17 cellular contexts compared by ENCODE assay signal in the genomic region with DNA sequence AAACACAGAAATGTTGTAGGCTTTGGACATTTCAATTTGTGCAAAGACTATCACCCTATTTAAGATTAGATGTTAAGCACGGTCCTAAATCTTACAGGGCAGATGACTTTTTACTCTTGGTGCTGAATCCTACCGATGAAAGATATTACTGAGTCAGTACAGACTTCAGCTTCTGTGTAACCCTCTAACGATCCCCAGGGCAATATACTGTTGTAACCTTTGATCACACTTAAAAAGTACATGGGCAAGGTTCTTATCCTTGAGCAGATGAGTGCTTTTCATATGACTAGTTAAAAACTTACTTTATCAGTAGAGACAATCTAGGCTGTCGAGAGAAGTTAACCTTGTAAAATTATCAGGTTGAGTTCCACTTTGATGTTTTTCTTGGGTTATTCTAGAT. TPM values are rescaled to one million over a fixed set of nuclear protein-coding genes. Genes with fewer than 3 reads are reported as not detected.
DNase-seq lines count a peak whose midpoint lies in the region; ATAC-seq and TF ChIP-seq lines count a peak whose summit lies in the region.
"Had no signal": no experiment of that assay in that cellular context is flagged by ENCODE, and none has a peak within 500 bp of the region (broad histone marks: within the 10 kb centered on the region; RNA-seq: fewer than 3 reads in every experiment).

No MANE protein-coding gene starts in this region.

- H3K9me3 ChIP-seq in mesenchymal stem cell (ENCODE audit: control insufficient read depth, low read length) (no peaks in the 10 kb centered on the region), tibial artery (no peaks in the 10 kb centered on the region)
- H3K9me3 ChIP-seq: BE2C, HAP-1 had no signal

- no peak overlapping the region for H3K4me3 ChIP-seq in choroid plexus epithelial cell (ENCODE audit: low read depth, low read length)
- H3K4me3 ChIP-seq in fibroblast of mammary gland (ENCODE audit: control insufficient read depth, low read depth, low read length): no peak overlapping the region
- H3K4me3 ChIP-seq in mesenchymal stem cell (ENCODE audit: insufficient read depth in 1 of 2, low read depth in 1 of 2, low read length in 2 of 2): no peak overlapping the region
- no peak overlapping the region for H3K4me3 ChIP-seq in tibial artery
- H3K4me3 ChIP-seq: HAP-1 had no signal

- H3K4me3 Mint-ChIP-seq in activated naive CD4-positive, alpha-beta T cell treated with anti-CD3 and anti-CD28 coated beads for 36 hours: no peak overlapping the region
- H3K4me3 Mint-ChIP-seq: CD4-positive, alpha-beta T cell had no signal

- H3K9me3 Mint-ChIP-seq in activated naive CD4-positive, alpha-beta T cell treated with anti-CD3 and anti-CD28 coated beads for 36 hours: peaks cover 2% of the 10 kb centered on the region

- H3K14ac ChIP-seq in mesenchymal stem cell (ENCODE audit: low read length in 2 of 2): no peak overlapping the region

- no peak overlapping the region for H2BK5ac ChIP-seq in mesenchymal stem cell (ENCODE audit: low read depth, low read length, poor library complexity, severe bottlenecking)

- DNase-seq in choroid plexus epithelial cell (ENCODE audit: low read depth) (peak; percentile 13), fibroblast of mammary gland (ENCODE audit: low read depth) (peak; percentile 24), mesenchymal stem cell (no peak), tibial artery (no peak), AML-193 (lab: John Stamatoyannopoulos, UW) (no peak)
- DNase-seq in activated naive CD4-positive, alpha-beta T cell treated with anti-CD3 and anti-CD28 coated beads for 36 hours: no peak
- DNase-seq: BE2C; Calu3; CD4-positive, alpha-beta T cell; DMS53; NCI-H187; NCI-H446; NCI-H748 treated with DMSO at 0.1 percent for 48 hours; PC-3 had no signal

- no peak overlapping the region for H2AK5ac ChIP-seq in mesenchymal stem cell (ENCODE audit: low read length, severe bottlenecking)

- H2BK120ac ChIP-seq in mesenchymal stem cell (ENCODE audit: low read depth, low read length): peak overlapping the region; percentile 34

- no peak for ATAC-seq in GM18861 (IDR thresholded peaks at IDR 0.05; ENCODE audit: unreplicated experiment)
- ATAC-seq: PC-3 had no signal

- H3K36me3 Mint-ChIP-seq in activated naive CD4-positive, alpha-beta T cell treated with anti-CD3 and anti-CD28 coated beads for 36 hours (ENCODE audit: low read depth): no peaks in the 10 kb centered on the region

- no peak overlapping the region for H2BK12ac ChIP-seq in mesenchymal stem cell (ENCODE audit: low read length in 2 of 2)

- no peak overlapping the region for H4K8ac ChIP-seq in mesenchymal stem cell (ENCODE audit: low read length)

- H3K4me2 ChIP-seq in mesenchymal stem cell (ENCODE audit: low read length, poor library complexity, severe bottlenecking): no peak overlapping the region

- intact Hi-C loops in tibial artery (cut with DNase I; ENCODE audit: low total_unique reads): no loop called here
- intact Hi-C loops in activated naive CD4-positive, alpha-beta T cell treated with anti-CD3 and anti-CD28 coated beads for 36 hours (cut with micrococcal nuclease): no loop called here

- peaks cover 2% of the 10 kb centered on the region for H3K79me1 ChIP-seq in mesenchymal stem cell (replicated peaks; ENCODE audit: low read length, poor library complexity, severe bottlenecking)

- H3K36me3 ChIP-seq in mesenchymal stem cell (ENCODE audit: control insufficient read depth in 1 of 2, insufficient read depth in 2 of 2, low read depth in 1 of 2, low read length in 2 of 2): no peaks in the 10 kb centered on the region
- H3K36me3 ChIP-seq in tibial artery: no peaks in the 10 kb centered on the region
- H3K36me3 ChIP-seq: BE2C, HAP-1 had no signal

- H3K4me1 Mint-ChIP-seq in activated naive CD4-positive, alpha-beta T cell treated with anti-CD3 and anti-CD28 coated beads for 36 hours (ENCODE audit: low read depth): no peaks in the 10 kb centered on the region

- WGBS in mesenchymal stem cell: 81% methylated on average over 4 of the region's 4 CpGs

- no peak overlapping the region for H2BK15ac ChIP-seq in mesenchymal stem cell (ENCODE audit: low read depth, poor library complexity, severe bottlenecking)

- no peaks in the 10 kb centered on the region for H3K27me3 ChIP-seq in mesenchymal stem cell (ENCODE audit: control insufficient read depth in 1 of 2, insufficient read depth in 1 of 2, low read length in 2 of 2)
- no peaks in the 10 kb centered on the region for H3K27me3 ChIP-seq in tibial artery
- H3K27me3 ChIP-seq: BE2C had no signal

- no peak overlapping the region for H3K9ac ChIP-seq in mesenchymal stem cell (ENCODE audit: low read length)

- H3K4ac ChIP-seq in mesenchymal stem cell (ENCODE audit: low read depth in 1 of 2, low read length in 2 of 2): no peak overlapping the region

- H3K27me3 Mint-ChIP-seq in activated naive CD4-positive, alpha-beta T cell treated with anti-CD3 and anti-CD28 coated beads for 36 hours (ENCODE audit: low read depth): no peaks in the 10 kb centered on the region
- H3K27me3 Mint-ChIP-seq: CD4-positive, alpha-beta T cell had no signal

- CTCF ChIA-PET in activated naive CD4-positive, alpha-beta T cell treated with anti-CD3 and anti-CD28 coated beads for 36 hours (lab: Charles Lee): interaction anchor here (0.6 kb wide), 1 partner anchor 117 kb away, joined by 3 read pairs; no protein-coding TSS in a partner anchor

- no peak overlapping the region for H4K91ac ChIP-seq in mesenchymal stem cell (ENCODE audit: low read length)

- H3K27ac Mint-ChIP-seq in activated naive CD4-positive, alpha-beta T cell treated with anti-CD3 and anti-CD28 coated beads for 36 hours: no peak overlapping the region
- H3K27ac Mint-ChIP-seq: CD4-positive, alpha-beta T cell had no signal

- no peaks in the 10 kb centered on the region for H3K4me1 ChIP-seq in mesenchymal stem cell (ENCODE audit: control insufficient read depth, insufficient read depth, low read depth, low read length)
- H3K4me1 ChIP-seq in tibial artery: peaks cover 0 to 60% (median 13%) of the 10 kb centered on the region in 4 donors
- H3K4me1 ChIP-seq: BE2C, HAP-1 had no signal

- H3K23ac ChIP-seq in mesenchymal stem cell (ENCODE audit: low read length in 2 of 2): no peak overlapping the region

- no peak overlapping the region for H3K18ac ChIP-seq in mesenchymal stem cell (ENCODE audit: low read depth in 1 of 2, low read length in 2 of 2)

- H3K27ac ChIP-seq in mesenchymal stem cell (ENCODE audit: low read length, poor library complexity, severe bottlenecking) (no peak overlapping the region), tibial artery (peak overlapping the region; percentile 29 to 42)
- H3K27ac ChIP-seq: HL-60 had no signal

- no peak overlapping the region for H2AFZ ChIP-seq in mesenchymal stem cell (ENCODE audit: low read depth, low read length)

- TF ChIP-seq CTCF in choroid plexus epithelial cell (conservative IDR thresholded peaks at IDR 0.05; ENCODE audit: low read depth, low read length) (no peak), fibroblast of mammary gland (conservative IDR thresholded peaks at IDR 0.05; ENCODE audit: control insufficient read depth, insufficient read depth, low read depth, low read length) (no peak), tibial artery (IDR thresholded peaks at IDR 0.05) (no peak)

RNA-seq across cellular contexts. Expression of gene PDE3A, which starts 22.5 kb away (rescaled TPM):
- 5.0 TPM for polyA plus RNA-seq in mesenchymal stem cell (2013, experiment 1 of 2)
- polyA plus RNA-seq in mesenchymal stem cell (2013, experiment 2 of 2): 4.5 TPM
- total RNA-seq in activated naive CD4-positive, alpha-beta T cell treated with anti-CD3 and anti-CD28 coated beads for 36 hours: not detected
- total RNA-seq: CD4-positive, alpha-beta T cell had no signal

Comparison
In these comparisons a context has a peak if more than half of its experiments do, and no peak if none do; other contexts are left out.
1. DNase-seq: peak in choroid plexus epithelial cell (single experiment) and fibroblast of mammary gland (single experiment); none in mesenchymal stem cell (single experiment), tibial artery (0 of 2), AML-193 (0 of 2) and activated naive CD4-positive, alpha-beta T cell treated with anti-CD3 and anti-CD28 coated beads for 36 hours (single experiment).